ENCODE assay signal across 5 cellular contexts in genomic region chr2:18200771-18201170, GRCh38.
"Had no signal": no experiment of that assay in that cellular context is flagged by ENCODE, and none has a peak within 500 bp of the region (broad histone marks: within the 10 kb centered on the region; RNA-seq: fewer than 3 reads in every experiment).

No MANE protein-coding gene starts in this region.

- DNase-seq: H9, HCEC 1CT, IMR-90 had no signal

- H3K4me3 ChIP-seq: GM23338, K562 had no signal
